Comparison of ENCODE assay signal across 9 cellular contexts in the genomic region with DNA sequence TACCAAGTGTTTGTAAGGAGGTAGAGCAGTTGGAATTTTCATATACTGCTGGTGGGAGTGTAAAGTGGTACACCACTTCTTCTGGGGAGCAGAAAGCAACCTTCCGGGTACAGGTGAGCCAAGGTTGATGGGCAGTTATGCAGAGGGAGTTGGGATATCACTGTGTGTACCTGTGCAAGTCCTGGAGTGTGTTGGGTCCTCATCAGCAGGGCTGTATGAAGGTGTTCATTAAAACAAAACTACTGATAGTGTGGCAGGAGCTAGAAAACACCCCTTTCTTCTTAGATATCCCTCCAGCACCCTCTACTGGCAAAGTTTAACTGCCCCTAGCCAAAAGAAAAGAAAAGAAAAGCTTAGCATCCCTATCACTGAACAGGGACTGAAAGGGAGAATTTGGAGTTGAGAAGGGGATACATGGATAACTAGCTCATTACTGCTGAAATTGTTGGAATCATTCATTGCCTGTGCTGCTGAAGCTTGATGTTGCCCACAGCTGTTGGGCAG. TPM values are rescaled to one million over a fixed set of nuclear protein-coding genes. Genes with fewer than 3 reads are reported as not detected.
DNase-seq lines count a peak whose midpoint lies in the region; ATAC-seq and TF ChIP-seq lines count a peak whose summit lies in the region.
"Had no signal": no experiment of that assay in that cellular context is flagged by ENCODE, and none has a peak within 500 bp of the region (broad histone marks: within the 10 kb centered on the region; RNA-seq: fewer than 3 reads in every experiment).

No MANE protein-coding gene starts in this region.

- DNase-seq in Caco-2 = peak in 1 of 2 experiments; percentile 26
- DNase-seq in GM23338 (ENCODE audit: low spot score) = peak; percentile 69
- DNase-seq in PC-3 = peak; percentile 80
- no peak for DNase-seq in right lobe of liver
- DNase-seq in NCI-H526 (lab: John Stamatoyannopoulos, UW) = no peak

- H4K20me1 ChIP-seq in GM23338 (replicated peaks; ENCODE audit: insufficient read depth) (peaks cover 44% of the 10 kb centered on the region; the same call in 1 of the 2 replicates), PC-3 (ENCODE audit: low read length) (peaks cover 73% of the 10 kb centered on the region)

- H3K79me2 ChIP-seq in GM23338 (replicated peaks; ENCODE audit: insufficient read depth) = peaks cover 100% of the 10 kb centered on the region
- peaks cover 100% of the 10 kb centered on the region for H3K79me2 ChIP-seq in PC-3 (ENCODE audit: low read length)

- CTCF ChIA-PET in Caco-2 (lab: Charles Lee) = interaction anchor here (1.1 to 1.5 kb wide), 2 partner anchors 11 to 80 kb away, joined by 5 to 16 read pairs; a partner anchor contains a TSS
- CTCF ChIA-PET in PC-3 (lab: Charles Lee) = interaction anchor here (0.7 to 1.3 kb wide), 2 partner anchors 59 to 80 kb away, joined by 7 to 13 read pairs; no protein-coding TSS in a partner anchor

- H3K9me3 ChIP-seq in Caco-2 = no peaks in the 10 kb centered on the region
- H3K9me3 ChIP-seq in PC-3 (ENCODE audit: low read length) = no peaks in the 10 kb centered on the region
- H3K9me3 ChIP-seq in right lobe of liver = no peaks in the 10 kb centered on the region
- H3K9me3 ChIP-seq: gastroesophageal sphincter, SJSA1 had no signal

- POLR2A ChIA-PET in Caco-2 (lab: Charles Lee) = no interaction called here
- POLR2A ChIA-PET in PC-3 (lab: Charles Lee; ENCODE audit: unreplicated experiment) = interaction anchor here (0.6 kb wide), 1 partner anchor 35 kb away, joined by 4 read pairs; no protein-coding TSS in a partner anchor

- no peak overlapping the region for H3K4me3 Mint-ChIP-seq in Caco-2 (ENCODE audit: unreplicated experiment)
- H3K4me3 Mint-ChIP-seq in GM23338 = no peak overlapping the region

- H3K9me3 Mint-ChIP-seq in Caco-2 (ENCODE audit: unreplicated experiment) (no peaks in the 10 kb centered on the region), GM23338 (no peaks in the 10 kb centered on the region)

- 50% methylated on average over 1 of the region's 1 CpG for WGBS in right lobe of liver (ENCODE audit: insufficient coverage, low coverage, low lambda C conversion rate, missing lambda C conversion rate)

- intact Hi-C loops in Caco-2 (cut with micrococcal nuclease; ENCODE audit: unreplicated experiment) (loop anchor here (1.0 kb wide), 1 partner anchor 80 kb away; no protein-coding TSS in a partner anchor), PC-3 (cut with micrococcal nuclease) (loop anchor here (2.0 kb wide), 1 partner anchor 79 kb away; no protein-coding TSS in a partner anchor), right lobe of liver (cut with DNase I) (no loop called here)

- no peaks in the 10 kb centered on the region for H3K27me3 Mint-ChIP-seq in Caco-2 (ENCODE audit: insufficient read depth, unreplicated experiment)
- H3K27me3 Mint-ChIP-seq in GM23338 (ENCODE audit: insufficient read depth, low read depth, poor library complexity) = peaks cover 3% of the 10 kb centered on the region

- peaks cover 13% of the 10 kb centered on the region for H3K36me3 Mint-ChIP-seq in Caco-2 (ENCODE audit: insufficient read depth, unreplicated experiment)
- peaks cover 3% of the 10 kb centered on the region; the same call in 1 of the 3 replicates for H3K36me3 Mint-ChIP-seq in GM23338 (ENCODE audit: low read depth)

- no peaks in the 10 kb centered on the region for H3K9me2 ChIP-seq in GM23338 (ENCODE audit: insufficient read depth)
- no peaks in the 10 kb centered on the region for H3K9me2 ChIP-seq in PC-3 (replicated peaks; ENCODE audit: low read length)

- ATAC-seq in GM23338 = peak; percentile 51
- ATAC-seq in PC-3 = peak; percentile 26; the same call in 1 of the 2 replicates
- ATAC-seq in right lobe of liver = peak; percentile 80 to 90 (median 84)
- no peak for ATAC-seq in GM18498 (IDR thresholded peaks at IDR 0.05; ENCODE audit: unreplicated experiment)
- no peak for ATAC-seq in HG03175 (IDR thresholded peaks at IDR 0.05; ENCODE audit: unreplicated experiment)
- ATAC-seq: gastroesophageal sphincter had no signal

- H3K4me3 ChIP-seq in Caco-2 (ENCODE audit: low read depth, low read length) (no peak overlapping the region), GM23338 (no peak overlapping the region), PC-3 (ENCODE audit: low read length) (no peak overlapping the region), right lobe of liver (no peak overlapping the region)
- H3K4me3 ChIP-seq: gastroesophageal sphincter, SJSA1 had no signal

- no TSS peak for BruUV-seq in Caco-2 (replicated peaks; lab: Mats Ljungman, UMichigan)
- BruUV-seq in PC-3 (replicated peaks; lab: Mats Ljungman, UMichigan) = no TSS peak

- H3K27ac Mint-ChIP-seq in Caco-2 (ENCODE audit: unreplicated experiment) (no peak overlapping the region), GM23338 (no peak overlapping the region)

- H3F3A ChIP-seq in GM23338 (replicated peaks; ENCODE audit: low read depth) (no peaks in the 10 kb centered on the region), PC-3 (ENCODE audit: low read length, unreplicated experiment) (peaks cover 9% of the 10 kb centered on the region)

- H3K4me1 ChIP-seq in Caco-2 = no peaks in the 10 kb centered on the region
- peaks cover 4% of the 10 kb centered on the region; the same call in 1 of the 2 replicates for H3K4me1 ChIP-seq in GM23338 (ENCODE audit: insufficient read depth)
- peaks cover 13% of the 10 kb centered on the region for H3K4me1 ChIP-seq in PC-3 (ENCODE audit: insufficient read depth, low read length)
- H3K4me1 ChIP-seq in right lobe of liver = peaks cover 0 to 9% (median 0%) of the 10 kb centered on the region in 4 donors

- no peak overlapping the region for H2AFZ ChIP-seq in GM23338
- no peak overlapping the region for H2AFZ ChIP-seq in PC-3 (ENCODE audit: low read length)

- H3K9ac ChIP-seq in PC-3 (ENCODE audit: low read length) = no peak overlapping the region

- H3K27me3 ChIP-seq in Caco-2 (replicated peaks; ENCODE audit: control insufficient read depth, insufficient read depth, low read length) (no peaks in the 10 kb centered on the region), GM23338 (ENCODE audit: insufficient read depth) (no peaks in the 10 kb centered on the region), PC-3 (ENCODE audit: low read length) (no peaks in the 10 kb centered on the region), right lobe of liver (no peaks in the 10 kb centered on the region)
- H3K27me3 ChIP-seq: gastroesophageal sphincter, SJSA1 had no signal

- H3K4me1 Mint-ChIP-seq in Caco-2 (ENCODE audit: low read depth, unreplicated experiment) (peaks cover 8% of the 10 kb centered on the region), GM23338 (peaks cover 10% of the 10 kb centered on the region)

- no peak for TF ChIP-seq POLR2A in right lobe of liver (IDR thresholded peaks at IDR 0.05)

- TF ChIP-seq CTCF in Caco-2 (IDR thresholded peaks at IDR 0.05; ENCODE audit: insufficient read depth in 1 of 2, low read depth in 1 of 2, low read length in 1 of 2, severe bottlenecking in 1 of 2, unreplicated experiment in 1 of 2) = peak; percentile 21 to 34
- peak; percentile 59 to 69 for TF ChIP-seq CTCF in GM23338 (conservative IDR thresholded peaks at IDR 0.05; ENCODE audit: low read depth in 2 of 2)
- peak; percentile 91 for TF ChIP-seq CTCF in PC-3 (conservative IDR thresholded peaks at IDR 0.05; ENCODE audit: low read depth, low read length)
- peak; percentile 44 to 55 (median 50) for TF ChIP-seq CTCF in right lobe of liver (IDR thresholded peaks at IDR 0.05)

- H3K4me2 ChIP-seq in GM23338 (no peak overlapping the region), PC-3 (ENCODE audit: low read length) (no peak overlapping the region)

- H3K27ac ChIP-seq in GM23338 (ENCODE audit: low read depth) = no peak overlapping the region
- no peak overlapping the region for H3K27ac ChIP-seq in PC-3 (ENCODE audit: low read length)
- H3K27ac ChIP-seq in right lobe of liver = no peak overlapping the region
- H3K27ac ChIP-seq: gastroesophageal sphincter, SJSA1 had no signal

- no peaks in the 10 kb centered on the region for H3K36me3 ChIP-seq in Caco-2 (ENCODE audit: control insufficient read depth, insufficient read depth, low read length)
- peaks cover 3% of the 10 kb centered on the region; the same call in 1 of the 2 replicates for H3K36me3 ChIP-seq in GM23338 (ENCODE audit: insufficient read depth)
- H3K36me3 ChIP-seq in PC-3 (ENCODE audit: low read depth, low read length) = peaks cover 13% of the 10 kb centered on the region
- H3K36me3 ChIP-seq in right lobe of liver = no peaks in the 10 kb centered on the region
- H3K36me3 ChIP-seq: gastroesophageal sphincter, SJSA1 had no signal

RNA-seq across cellular contexts. Expression of a gene that starts 10.7 kb away (rescaled TPM):
- total RNA-seq in Caco-2 (2022) (111 and 123 TPM in 2 replicates), PC-3 (2014; rRNA removed) (140 TPM in 2 replicates), right lobe of liver (100 to 1,000 TPM in 1 of 6 experiments, 10 to 100 TPM in 5; 44.9 to 106 (median 68.6) TPM)
- total RNA-seq in GM23338 (2014; rRNA removed; shearing (Covaris generic)) = 72.7 and 77.5 TPM in 2 replicates
- polyA plus RNA-seq in GM23338 (2016; fragmentation: Nextera tagmentation; extraction: Ambion mirVana) = 50.9 and 70.8 TPM in 2 replicates

RNA-seq across cellular contexts. Expression of a gene that starts 56.5 kb away (rescaled TPM):
- total RNA-seq in Caco-2 (2022) = 16.5 and 18.4 TPM in 2 replicates
- total RNA-seq in GM23338 (2014; rRNA removed; shearing (Covaris generic)) = 13.2 and 23.3 TPM in 2 replicates
- 23.5 and 24.1 TPM in 2 replicates for polyA plus RNA-seq in GM23338 (2016; fragmentation: Nextera tagmentation; extraction: Ambion mirVana)
- total RNA-seq in PC-3 (2014; rRNA removed) = 35.7 and 38.4 TPM in 2 replicates
- total RNA-seq in right lobe of liver = 100 to 1,000 TPM in 3 of 6 experiments, 10 to 100 TPM in 3; 29.4 to 206 (median 97.7) TPM

Comparison
In these comparisons a context has a peak if more than half of its experiments do, and no peak if none do; other contexts are left out.
1. DNase-seq: peak in GM23338 (single experiment) and PC-3 (single experiment); none in right lobe of liver (0 of 3) and NCI-H526 (0 of 2).
2. CTCF ChIP-seq: peak in every context shown above with its lines; median percentile 91 in PC-3; 64 in GM23338; 50 in right lobe of liver; 28 in Caco-2.
3. ATAC-seq: peak in GM23338 (single experiment), PC-3 (single experiment) and right lobe of liver (4 of 4); none in GM18498 (single experiment) and HG03175 (single experiment).
4. intact Hi-C loops: an anchor here in Caco-2 (1.0 kb wide) and PC-3 (2.0 kb wide); none called in right lobe of liver.